ENCODE assay signal across 8 cellular contexts in the genomic region with DNA sequence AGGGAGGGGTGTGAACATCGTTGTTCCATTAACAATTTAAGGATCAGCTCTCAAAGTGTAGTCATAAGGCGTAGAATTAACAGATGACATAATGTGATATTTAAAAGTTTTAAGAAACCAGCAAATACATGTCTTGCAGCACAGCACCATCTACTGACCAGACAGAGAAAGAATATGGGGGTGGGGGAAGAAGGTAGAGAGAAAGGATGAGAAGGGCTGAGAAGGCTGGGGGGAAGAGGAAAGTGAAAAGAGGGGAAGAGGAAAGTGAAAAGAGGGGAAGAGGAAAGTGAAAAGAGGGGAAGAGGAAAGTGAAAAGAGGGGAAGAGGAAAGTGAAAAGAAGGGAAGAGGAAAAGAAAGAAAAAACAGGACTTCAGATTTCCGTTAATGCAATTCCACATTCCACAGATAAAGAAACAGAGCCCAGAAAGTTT.
DNase-seq lines count a peak whose midpoint lies in the region; ATAC-seq and TF ChIP-seq lines count a peak whose summit lies in the region.

No MANE protein-coding gene starts in this region.

- intact Hi-C loops in sciatic nerve (cut with DNase I), result no loop called here

- H3K4me3 ChIP-seq in AG10803 (ENCODE audit: low read length), result no peak overlapping the region
- H3K4me3 ChIP-seq in foreskin fibroblast (ENCODE audit: low read depth in 1 of 2, low read length in 2 of 2), result no peak overlapping the region

- DNase-seq in AG10803 (ENCODE audit: low read depth) (peak; percentile 69), NCI-H1105 treated with DMSO at 0.1 percent for 48 hours (lab: John Stamatoyannopoulos, UW) (peak; percentile 69), foreskin fibroblast (peak; percentile 54 to 81), sciatic nerve (ENCODE audit: low spot score) (no peak)

- TF ChIP-seq CTCF in AG10803 (conservative IDR thresholded peaks at IDR 0.05; ENCODE audit: low read length) (peak; percentile 85), foreskin fibroblast (IDR thresholded peaks at IDR 0.05; ENCODE audit: low read depth, low read length) (peak; percentile 68)

- peak; percentile 76 for ATAC-seq in GM19463 (IDR thresholded peaks at IDR 0.05; ENCODE audit: unreplicated experiment)
- peak; percentile 85 for ATAC-seq in SK-N-SH treated with all-trans-retinoic acid at 6 μM for 48 hours
- ATAC-seq in sciatic nerve, result peak; percentile 78
- ATAC-seq in GM21528 (IDR thresholded peaks at IDR 0.05; ENCODE audit: low FRiP score, unreplicated experiment), result no peak
- no peak for ATAC-seq in HG03097 (IDR thresholded peaks at IDR 0.05; ENCODE audit: low FRiP score, unreplicated experiment)

TF ChIP-seq in SK-N-SH treated with all-trans-retinoic acid at 6 μM for 48 hours, 23 proteins besides CTCF, POLR2A, EP300 and RAD21:
- no peak for TF ChIP-seq TOX (CRISPR knock-in tag; IDR thresholded peaks at IDR 0.05; ENCODE audit: borderline replicate concordance)
- TF ChIP-seq TCF4 (CRISPR knock-in tag; IDR thresholded peaks at IDR 0.05; ENCODE audit: borderline replicate concordance), result no peak
- TF ChIP-seq PATZ1 (CRISPR knock-in tag; IDR thresholded peaks at IDR 0.05; ENCODE audit: borderline replicate concordance), result no peak
- TF ChIP-seq PPARA (CRISPR knock-in tag; IDR thresholded peaks at IDR 0.05; ENCODE audit: borderline replicate concordance), result no peak
- TF ChIP-seq CREB5 (CRISPR knock-in tag; IDR thresholded peaks at IDR 0.05; ENCODE audit: low read depth), result no peak
- no peak for TF ChIP-seq POU6F1 (CRISPR knock-in tag; IDR thresholded peaks at IDR 0.05; ENCODE audit: borderline replicate concordance, low read depth)
- TF ChIP-seq CSDC2 (CRISPR knock-in tag; IDR thresholded peaks at IDR 0.05), result no peak
- TF ChIP-seq, protein P1, sequence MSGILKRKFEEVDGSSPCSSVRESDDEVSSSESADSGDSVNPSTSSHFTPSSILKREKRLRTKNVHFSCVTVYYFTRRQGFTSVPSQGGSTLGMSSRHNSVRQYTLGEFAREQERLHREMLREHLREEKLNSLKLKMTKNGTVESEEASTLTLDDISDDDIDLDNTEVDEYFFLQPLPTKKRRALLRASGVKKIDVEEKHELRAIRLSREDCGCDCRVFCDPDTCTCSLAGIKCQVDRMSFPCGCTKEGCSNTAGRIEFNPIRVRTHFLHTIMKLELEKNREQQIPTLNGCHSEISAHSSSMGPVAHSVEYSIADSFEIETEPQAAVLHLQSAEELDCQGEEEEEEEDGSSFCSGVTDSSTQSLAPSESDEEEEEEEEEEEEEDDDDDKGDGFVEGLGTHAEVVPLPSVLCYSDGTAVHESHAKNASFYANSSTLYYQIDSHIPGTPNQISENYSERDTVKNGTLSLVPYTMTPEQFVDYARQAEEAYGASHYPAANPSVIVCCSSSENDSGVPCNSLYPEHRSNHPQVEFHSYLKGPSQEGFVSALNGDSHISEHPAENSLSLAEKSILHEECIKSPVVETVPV (CRISPR knock-in tag; IDR thresholded peaks at IDR 0.05), result no peak
- no peak for TF ChIP-seq SNAI2 (CRISPR knock-in tag; IDR thresholded peaks at IDR 0.05)
- no peak for TF ChIP-seq RARB (CRISPR knock-in tag; IDR thresholded peaks at IDR 0.05)
- TF ChIP-seq OSR1 (CRISPR knock-in tag; IDR thresholded peaks at IDR 0.05), result no peak
- no peak for TF ChIP-seq ZFP30 (CRISPR knock-in tag; IDR thresholded peaks at IDR 0.05)
- TF ChIP-seq TSHZ2 (CRISPR knock-in tag; IDR thresholded peaks at IDR 0.05), result no peak
- no peak for TF ChIP-seq ZNF70 (CRISPR knock-in tag; IDR thresholded peaks at IDR 0.05)
- TF ChIP-seq ISL1 (CRISPR knock-in tag; IDR thresholded peaks at IDR 0.05), result no peak

Comparison
In these comparisons a context has a peak if more than half of its experiments do, and no peak if none do; other contexts are left out.
1. ATAC-seq: peak in GM19463 (single experiment), SK-N-SH treated with all-trans-retinoic acid at 6 μM for 48 hours (single experiment) and sciatic nerve (single experiment); none in GM21528 (single experiment) and HG03097 (single experiment).